In the genomic region with DNA sequence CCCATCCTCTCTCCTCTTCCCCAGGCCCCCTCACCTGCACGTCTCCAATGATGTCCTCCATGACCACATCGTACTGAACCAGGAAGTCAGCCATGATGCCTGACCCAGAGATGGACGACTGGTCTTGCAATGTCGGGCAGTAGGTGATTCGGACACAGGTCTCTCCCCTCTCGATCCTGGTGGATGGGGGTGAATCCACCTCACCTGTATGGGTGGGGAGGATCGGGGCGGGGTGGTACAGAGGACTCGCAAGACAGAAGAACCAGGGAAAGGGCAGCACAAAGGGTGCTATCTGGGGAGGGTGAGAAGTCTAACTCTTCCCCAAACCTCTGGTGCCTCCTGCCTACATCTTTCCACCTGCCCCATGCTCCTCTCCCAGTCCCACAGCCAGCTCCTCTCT, we compare ENCODE assay signal across 38 cellular contexts. TPM values are rescaled to one million over a fixed set of nuclear protein-coding genes. Genes with fewer than 3 reads are reported as not detected.
"Had no signal": no experiment of that assay in that cellular context is flagged by ENCODE, and none has a peak within 500 bp of the region (broad histone marks: within the 10 kb centered on the region; RNA-seq: fewer than 3 reads in every experiment).

No MANE protein-coding gene starts in this region.

- H3K36me3 Mint-ChIP-seq: activated naive CD8-positive, alpha-beta T cell; T-cell had no signal

- H3K27ac ChIP-seq: brain microvascular endothelial cell, epithelial cell of prostate, esophagus squamous epithelium, gastroesophageal sphincter, WERI-Rb-1 had no signal

- H3K4me1 ChIP-seq: esophagus squamous epithelium, gastroesophageal sphincter had no signal

- H3K36me3 ChIP-seq: brain microvascular endothelial cell, esophagus squamous epithelium, gastroesophageal sphincter, WERI-Rb-1 had no signal

- H3K9me3 Mint-ChIP-seq: activated B cell treated with CpG ODN at 0.5 μM for 24 hours; activated CD8-positive, alpha-beta T cell treated with anti-CD3 and anti-CD28 coated beads for 36 hours; activated T-cell treated with anti-CD3 and anti-CD28 coated beads, Interleukin-2, amount 50 U/mL, for 4 hours; activated T-helper 17 cell treated with anti-CD3 and anti-CD28 coated beads, Interleukin-2, amount 50 U/mL, for 72 hours; T-cell; T-helper 1 cell treated with Interleukin-12 subunit alpha and Interleukin-12 subunit beta and Interleukin-4 antibody, amounts not matched to agents 30 μg/mL and 1 μg/mL, for 36 hours; T-helper 2 cell treated with Interferon-gamma antibody and Interleukin-4, amounts not matched to agents 5 μg/mL and 100 μg/mL, for 36 hours had no signal

- FAIRE-seq: colon, endometrium, endothelial cell of umbilical vein had no signal

- H3K4me1 Mint-ChIP-seq: activated B cell treated with CpG ODN at 0.5 μM for 24 hours; activated T-helper 17 cell treated with anti-CD3 and anti-CD28 coated beads, Interleukin-2, amount 50 U/mL, for 72 hours had no signal

- ATAC-seq: activated CD4-positive, CD25-positive, alpha-beta regulatory T cell treated with anti-CD3 and anti-CD28 coated beads, Interleukin-2, amount 50 U/mL, for 24 hours; activated CD8-positive, alpha-beta T cell treated with anti-CD3 and anti-CD28 coated beads for 36 hours; activated T-cell treated with anti-CD3 and anti-CD28 coated beads, Interleukin-2, amount 50 U/mL, for 4 hours; activated T-helper 17 cell treated with anti-CD3 and anti-CD28 coated beads, Interleukin-2, amount 50 U/mL, for 72 hours; gastroesophageal sphincter; T-cell had no signal

- H3K27me3 ChIP-seq: brain microvascular endothelial cell, gastroesophageal sphincter had no signal

- H3K27ac Mint-ChIP-seq: activated B cell treated with CpG ODN at 0.5 μM for 24 hours; activated CD8-positive, alpha-beta T cell treated with anti-CD3 and anti-CD28 coated beads for 36 hours; activated naive CD8-positive, alpha-beta T cell; activated T-helper 17 cell treated with anti-CD3 and anti-CD28 coated beads, Interleukin-2, amount 50 U/mL, for 72 hours; T-cell; T-helper 1 cell treated with Interleukin-12 subunit alpha and Interleukin-12 subunit beta and Interleukin-4 antibody, amounts not matched to agents 30 μg/mL and 1 μg/mL, for 36 hours; T-helper 2 cell treated with Interferon-gamma antibody and Interleukin-4, amounts not matched to agents 5 μg/mL and 100 μg/mL, for 36 hours had no signal

- H3K9me3 ChIP-seq: esophagus squamous epithelium, gastroesophageal sphincter had no signal

- H3K27me3 Mint-ChIP-seq: activated CD8-positive, alpha-beta T cell treated with anti-CD3 and anti-CD28 coated beads for 36 hours; activated naive CD8-positive, alpha-beta T cell; activated T-helper 17 cell treated with anti-CD3 and anti-CD28 coated beads, Interleukin-2, amount 50 U/mL, for 72 hours had no signal

- H3K4me3 ChIP-seq: esophagus squamous epithelium, gastroesophageal sphincter had no signal

- H3K4me3 Mint-ChIP-seq: activated B cell treated with CpG ODN at 0.5 μM for 24 hours; activated CD8-positive, alpha-beta T cell treated with anti-CD3 and anti-CD28 coated beads for 36 hours; activated naive CD8-positive, alpha-beta T cell; activated T-cell treated with anti-CD3 and anti-CD28 coated beads, Interleukin-2, amount 50 U/mL, for 4 hours; activated T-helper 17 cell treated with anti-CD3 and anti-CD28 coated beads, Interleukin-2, amount 50 U/mL, for 72 hours; T-cell; T-helper 1 cell treated with Interleukin-12 subunit alpha and Interleukin-12 subunit beta and Interleukin-4 antibody, amounts not matched to agents 30 μg/mL and 1 μg/mL, for 36 hours; T-helper 2 cell treated with Interferon-gamma antibody and Interleukin-4, amounts not matched to agents 5 μg/mL and 100 μg/mL, for 36 hours had no signal

- DNase-seq: activated B cell treated with CpG ODN at 0.5 μM for 24 hours; activated CD4-positive, alpha-beta T cell treated with anti-CD3 and anti-CD28 coated beads for 48 hours; activated CD4-positive, alpha-beta T cell treated with anti-CD3 and anti-CD28 coated beads, Interleukin-2, amount 50 U/mL, for 1 hour; activated CD4-positive, alpha-beta T cell treated with anti-CD3 and anti-CD28 coated beads, Interleukin-2, amount 50 U/mL, for 48 hours; activated CD8-positive, alpha-beta memory T cell treated with anti-CD3 and anti-CD28 coated beads for 24 hours; activated CD8-positive, alpha-beta T cell treated with anti-CD3 and anti-CD28 coated beads for 36 hours; activated effector memory CD4-positive, alpha-beta T cell treated with Interleukin-2 at 50 U/mL for 16 hours; activated gamma-delta T cell treated with Interleukin-2 at 50 U/mL for 16 hours; activated naive CD4-positive, alpha-beta T cell treated with anti-CD3 and anti-CD28 coated beads, Interleukin-2, amount 50 U/mL, for 16 hours; activated naive CD4-positive, alpha-beta T cell treated with Interleukin-2 at 50 U/mL for 16 hours; activated T-cell treated with anti-CD3 and anti-CD28 coated beads, Interleukin-2, amount 50 U/mL, for 4 hours; amniotic stem cell; anterior cingulate cortex; brain microvascular endothelial cell; caudate nucleus; cortex of kidney; dermis blood vessel endothelial cell; effector CD4-positive, alpha-beta T cell; esophagus squamous epithelium; T-cell; T1000; WERI-Rb-1 had no signal

RNA-seq across cellular contexts. Expression of gene ITIH6, which starts 9.6 kb away (rescaled TPM):
- total RNA-seq: activated B cell treated with CpG ODN at 0.5 μM for 24 hours; activated CD8-positive, alpha-beta T cell treated with anti-CD3 and anti-CD28 coated beads for 36 hours; activated T-cell treated with anti-CD3 and anti-CD28 coated beads, Interleukin-2, amount 50 U/mL, for 4 hours; activated T-helper 17 cell treated with anti-CD3 and anti-CD28 coated beads, Interleukin-2, amount 50 U/mL, for 72 hours; astrocyte; bronchial epithelial cell; dermis blood vessel endothelial cell; endothelial cell of umbilical vein; esophagus squamous epithelium; fibroblast of lung; fibroblast of villous mesenchyme; T-cell had no signal
- polyA plus RNA-seq: adipose tissue, endothelial cell of umbilical vein, esophagus, fibroblast of lung had no signal
